ENCODE assay signal across 13 cellular contexts in the genomic region with DNA sequence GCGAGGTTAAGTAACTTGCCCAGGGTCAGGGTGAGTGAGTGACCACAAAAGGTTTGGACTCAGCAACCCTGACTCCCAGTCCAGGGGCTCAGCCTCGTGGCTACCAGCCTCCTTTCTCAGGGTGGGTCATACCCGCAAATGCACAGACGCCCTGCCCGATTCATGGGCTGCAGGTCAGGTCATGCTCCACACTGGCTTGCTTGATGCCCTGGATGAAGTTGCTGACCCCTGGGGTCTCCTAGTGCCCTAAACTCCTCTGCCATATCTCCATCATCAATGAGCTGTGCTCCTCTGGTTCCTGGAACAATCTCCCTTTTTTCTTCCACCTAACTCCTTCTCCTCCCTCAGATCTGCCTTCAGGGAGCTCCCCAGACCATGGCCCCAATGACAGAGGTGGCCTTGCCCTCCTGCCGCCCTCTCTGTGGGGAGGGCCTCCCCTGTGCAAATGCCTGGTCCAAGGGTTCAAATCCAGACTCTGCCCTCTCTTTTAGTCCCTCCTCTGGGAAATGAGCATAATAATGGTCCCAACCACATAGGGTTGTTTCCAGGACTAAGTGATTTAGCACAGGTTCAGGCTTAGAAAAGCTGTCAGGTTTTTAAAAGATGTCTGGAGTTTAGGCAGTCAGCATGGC.
DNase-seq lines count a peak whose midpoint lies in the region; ATAC-seq and TF ChIP-seq lines count a peak whose summit lies in the region.
"Had no signal": no experiment of that assay in that cellular context is flagged by ENCODE, and none has a peak within 500 bp of the region (broad histone marks: within the 10 kb centered on the region; RNA-seq: fewer than 3 reads in every experiment).

No MANE protein-coding gene starts in this region.

- no peaks in the 10 kb centered on the region for H3K36me3 ChIP-seq in left ventricle myocardium inferior
- H3K36me3 ChIP-seq in suprapubic skin = no peaks in the 10 kb centered on the region
- no peaks in the 10 kb centered on the region for H3K36me3 ChIP-seq in MG63

- no peaks in the 10 kb centered on the region for H3K27me3 ChIP-seq in left ventricle myocardium inferior (ENCODE audit: low read depth)
- H3K27me3 ChIP-seq in suprapubic skin = no peaks in the 10 kb centered on the region
- no peaks in the 10 kb centered on the region for H3K27me3 ChIP-seq in MG63
- H3K27me3 ChIP-seq: body of pancreas, testis had no signal

- no peak for TF ChIP-seq POLR2A in suprapubic skin (IDR thresholded peaks at IDR 0.05)

- H3K27ac ChIP-seq in left ventricle myocardium inferior (replicated peaks) = peak overlapping the region; percentile 85
- H3K27ac ChIP-seq in suprapubic skin = no peak overlapping the region
- H3K27ac ChIP-seq: body of pancreas, testis had no signal

- peaks cover 12% of the 10 kb centered on the region for H3K4me1 Mint-ChIP-seq in activated T-cell treated with anti-CD3 and anti-CD28 coated beads, Interleukin-2, amount 50 U/mL, for 72 hours (ENCODE audit: low read depth)

- H3K4me3 Mint-ChIP-seq in activated T-cell treated with anti-CD3 and anti-CD28 coated beads, Interleukin-2, amount 50 U/mL, for 72 hours = no peak overlapping the region
- H3K4me3 Mint-ChIP-seq: mesothelial cell of epicardium had no signal

- H3K9me3 ChIP-seq in left ventricle myocardium inferior (replicated peaks) (peaks cover 4% of the 10 kb centered on the region), suprapubic skin (no peaks in the 10 kb centered on the region), MG63 (no peaks in the 10 kb centered on the region)
- H3K9me3 ChIP-seq: body of pancreas, testis had no signal

- H3K4me3 ChIP-seq in left ventricle myocardium inferior (no peak overlapping the region), suprapubic skin (no peak overlapping the region), MG63 (no peak overlapping the region)
- H3K4me3 ChIP-seq: body of pancreas, testis had no signal

- no peak for TF ChIP-seq EP300 in suprapubic skin (IDR thresholded peaks at IDR 0.05)

- H3K27ac Mint-ChIP-seq in activated T-cell treated with anti-CD3 and anti-CD28 coated beads, Interleukin-2, amount 50 U/mL, for 72 hours = peak overlapping the region; percentile 24

- peaks cover 6% of the 10 kb centered on the region for H3K27me3 Mint-ChIP-seq in activated T-cell treated with anti-CD3 and anti-CD28 coated beads, Interleukin-2, amount 50 U/mL, for 72 hours (ENCODE audit: low read depth)

- peak in 1 of 2 donors; percentile 3 for ATAC-seq in activated T-cell treated with anti-CD3 and anti-CD28 coated beads, Interleukin-2, amount 50 U/mL, for 72 hours (replicated peaks in 1 of 2)
- peak; percentile 2 for ATAC-seq in HG03175 (IDR thresholded peaks at IDR 0.05; ENCODE audit: unreplicated experiment)

- peaks cover 0 to 3% of the 10 kb centered on the region in 2 donors for H3K9me3 Mint-ChIP-seq in activated T-cell treated with anti-CD3 and anti-CD28 coated beads, Interleukin-2, amount 50 U/mL, for 72 hours
- H3K9me3 Mint-ChIP-seq: mesothelial cell of epicardium had no signal

- no peak for TF ChIP-seq CTCF in left ventricle myocardium inferior (IDR thresholded peaks at IDR 0.05; ENCODE audit: borderline replicate concordance)
- no peak for TF ChIP-seq CTCF in suprapubic skin (IDR thresholded peaks at IDR 0.05)

- DNase-seq in activated T-cell treated with anti-CD3 and anti-CD28 coated beads, Interleukin-2, amount 50 U/mL, for 72 hours = no peak
- no peak for DNase-seq in activated T-cell treated with anti-CD3 and anti-CD28 coated beads, Interleukin-2, amount 50 U/mL, for 1 hour
- DNase-seq in left ventricle myocardium inferior (no peak), suprapubic skin (ENCODE audit: low spot score in 2 of 2) (peak; percentile 50 to 77), NCI-H1417 (lab: John Stamatoyannopoulos, UW) (no peak), MG63 (no peak), middle frontal gyrus (ENCODE audit: extremely low spot score, low spot score) (no peak)
- DNase-seq: activated CD4-positive, alpha-beta T cell treated with anti-CD3 and anti-CD28 coated beads, Interleukin-2, amount 50 U/mL, for 1 hour; SW 1271 had no signal

- H3K36me3 Mint-ChIP-seq in activated T-cell treated with anti-CD3 and anti-CD28 coated beads, Interleukin-2, amount 50 U/mL, for 72 hours (ENCODE audit: insufficient read depth in 2 of 2) = no peaks in the 10 kb centered on the region
- H3K36me3 Mint-ChIP-seq: mesothelial cell of epicardium had no signal

- H3K4me1 ChIP-seq in left ventricle myocardium inferior (peaks cover 68% of the 10 kb centered on the region), suprapubic skin (peaks cover 12% of the 10 kb centered on the region)
- H3K4me1 ChIP-seq: testis had no signal

- intact Hi-C loops in left ventricle myocardium inferior (cut with micrococcal nuclease) = no loop called here

- 85% methylated on average over 6 of the region's 6 CpGs for WGBS in suprapubic skin

Comparison
In these comparisons a context has a peak if more than half of its experiments do, and no peak if none do; other contexts are left out.
1. DNase-seq: peak in suprapubic skin (2 of 2); none in activated T-cell treated with anti-CD3 and anti-CD28 coated beads, Interleukin-2, amount 50 U/mL, for 72 hours (0 of 2), activated T-cell treated with anti-CD3 and anti-CD28 coated beads, Interleukin-2, amount 50 U/mL, for 1 hour (single experiment), left ventricle myocardium inferior (single experiment), NCI-H1417 (0 of 3), MG63 (single experiment) and middle frontal gyrus (single experiment).